In the genomic region with DNA sequence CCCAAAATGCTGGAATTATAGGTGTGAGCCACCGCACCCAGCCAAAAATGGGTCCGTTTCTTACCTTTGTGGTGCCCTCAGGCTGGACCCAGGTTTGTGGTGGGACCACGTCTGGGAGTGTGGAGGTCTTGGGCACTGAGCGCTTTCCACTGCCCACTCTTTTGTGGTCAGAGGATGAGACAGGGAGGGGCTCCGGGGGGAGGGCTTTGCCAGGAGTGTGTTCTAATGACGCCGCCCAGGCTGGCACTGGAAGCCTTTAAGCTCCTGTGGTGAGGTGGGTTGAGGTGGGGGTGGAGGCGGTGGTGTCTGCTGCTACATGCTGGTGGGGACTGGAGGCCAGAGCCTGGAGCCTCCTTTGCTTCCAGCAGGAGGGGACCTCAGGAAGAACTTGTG, we compare ENCODE assay signal across 2 cellular contexts.
TF ChIP-seq lines count a peak whose summit lies in the region.

No MANE protein-coding gene starts in this region.

TF ChIP-seq in HEK293, 187 proteins besides CTCF, POLR2A, EP300 and RAD21:
- peak; percentile 89 for TF ChIP-seq EGR2 (tag by site-specific recombination; IDR thresholded peaks at IDR 0.05; ENCODE audit: low read depth)
- TF ChIP-seq SP2 (tag by site-specific recombination; IDR thresholded peaks at IDR 0.05) = no peak
- peak; percentile 68 for TF ChIP-seq ZFHX2 (tag by site-specific recombination; conservative IDR thresholded peaks at IDR 0.05)

TF ChIP-seq in HepG2, 621 proteins besides CTCF, POLR2A, EP300 and RAD21:
- TF ChIP-seq ZNF572 (CRISPR knock-in tag; IDR thresholded peaks at IDR 0.05) (no peak), ARHGAP35 (CRISPR knock-in tag; IDR thresholded peaks at IDR 0.05; ENCODE audit: borderline replicate concordance) (no peak), ZNF816 (CRISPR knock-in tag; IDR thresholded peaks at IDR 0.05; ENCODE audit: borderline replicate concordance) (no peak), MED1 (CRISPR knock-in tag; IDR thresholded peaks at IDR 0.05) (no peak), ZNF432 (CRISPR knock-in tag; IDR thresholded peaks at IDR 0.05; ENCODE audit: borderline replicate concordance) (no peak), TEAD3 (CRISPR knock-in tag; optimal IDR thresholded peaks at IDR 0.05; ENCODE audit: borderline replicate concordance) (no peak), ZNF773 (CRISPR knock-in tag; IDR thresholded peaks at IDR 0.05; ENCODE audit: borderline replicate concordance) (no peak), ZNF709 (CRISPR knock-in tag; IDR thresholded peaks at IDR 0.05) (no peak), TARDBP (CRISPR knock-in tag; IDR thresholded peaks at IDR 0.05) (no peak), RFX1 (IDR thresholded peaks at IDR 0.05) (no peak), ZNF430 (CRISPR knock-in tag; IDR thresholded peaks at IDR 0.05) (no peak), MTF2 (CRISPR knock-in tag; IDR thresholded peaks at IDR 0.05; ENCODE audit: borderline replicate concordance) (no peak), KDM1A (CRISPR knock-in tag; IDR thresholded peaks at IDR 0.05) (no peak), ZGPAT (CRISPR knock-in tag; IDR thresholded peaks at IDR 0.05) (no peak)
